In the genomic region with DNA sequence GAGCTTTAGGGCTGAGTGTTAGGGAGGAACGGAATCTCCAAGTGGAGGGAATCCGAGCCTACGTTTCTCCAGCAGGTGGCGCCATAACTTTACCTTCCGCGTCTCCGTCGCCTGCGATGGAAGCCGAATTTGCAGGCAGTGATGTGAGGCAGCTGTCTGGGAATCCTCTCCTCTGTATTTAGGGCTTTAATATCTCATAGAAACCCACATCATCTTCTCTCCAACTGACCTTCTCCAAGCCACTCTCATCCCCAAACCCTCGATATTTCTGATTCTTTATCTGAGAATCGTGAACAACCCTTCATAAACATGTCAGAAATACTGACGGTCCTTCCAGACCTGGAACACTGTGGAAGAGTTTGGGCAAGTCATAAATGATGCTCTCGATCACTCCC, we compare ENCODE assay signal across 9 cellular contexts. TPM values are rescaled to one million over a fixed set of nuclear protein-coding genes. Genes with fewer than 3 reads are reported as not detected.
DNase-seq lines count a peak whose midpoint lies in the region; ATAC-seq, FAIRE-seq and TF ChIP-seq lines count a peak whose summit lies in the region.
"Had no signal": no experiment of that assay in that cellular context is flagged by ENCODE, and none has a peak within 500 bp of the region (broad histone marks: within the 10 kb centered on the region; RNA-seq: fewer than 3 reads in every experiment).

No MANE protein-coding gene starts in this region.

- no peaks in the 10 kb centered on the region for H4K20me1 ChIP-seq in SK-N-SH (ENCODE audit: insufficient read depth)

- no peak overlapping the region for H3K4me3 Mint-ChIP-seq in activated naive CD4-positive, alpha-beta T cell treated with anti-CD3 and anti-CD28 coated beads for 36 hours

- intact Hi-C loops in activated naive CD4-positive, alpha-beta T cell treated with anti-CD3 and anti-CD28 coated beads for 36 hours (cut with micrococcal nuclease), result loop anchor here (1.0 to 5.0 kb wide), 6 partner anchors 33 to 956 kb away; no protein-coding TSS in a partner anchor
- intact Hi-C loops in posterior cingulate gyrus (cut with DNase I), result loop anchor here (1.0 to 5.0 kb wide), 2 partner anchors 513 to 596 kb away; no protein-coding TSS in a partner anchor

- TF ChIP-seq EP300 in SK-N-SH (IDR thresholded peaks at IDR 0.05; ENCODE audit: borderline replicate concordance in 1 of 2, low read depth in 1 of 2, low read length in 1 of 2), result no peak

- H3K27ac Mint-ChIP-seq in activated naive CD4-positive, alpha-beta T cell treated with anti-CD3 and anti-CD28 coated beads for 36 hours, result no peak overlapping the region

- peak; percentile 100 for TF ChIP-seq RAD21 in SK-N-SH (IDR thresholded peaks at IDR 0.05; ENCODE audit: low read length)

- DNase-seq in GF-D8 (lab: John Stamatoyannopoulos, UW) (peak; percentile 7), NCI-H1048 (lab: John Stamatoyannopoulos, UW) (peak; percentile 58), SK-N-SH (peak; percentile 87), glomerular visceral epithelial cell (ENCODE audit: extremely low spot score) (peak; percentile 62), posterior cingulate gyrus (peak; percentile 53 to 97 (median 83)), urothelium cell line (ENCODE audit: low spot score) (peak; percentile 87)
- DNase-seq in activated naive CD4-positive, alpha-beta T cell treated with anti-CD3 and anti-CD28 coated beads for 36 hours, result peak; percentile 80

- no peak overlapping the region for H3K9ac ChIP-seq in SK-N-SH

- TF ChIP-seq CTCF in SK-N-SH (IDR thresholded peaks at IDR 0.05), result peak; percentile 93

- H3K79me2 ChIP-seq in SK-N-SH (ENCODE audit: insufficient read depth), result no peaks in the 10 kb centered on the region

- no peak overlapping the region for H3K4me2 ChIP-seq in SK-N-SH

- no peaks in the 10 kb centered on the region for H3K9me3 ChIP-seq in SK-N-SH

- CTCF ChIA-PET in SK-N-SH (lab: Yijun Ruan, JAX), result interaction anchor here (0.5 to 12.3 kb wide), 127 partner anchors 8 to 937 kb away, joined by 3 to 318 read pairs (median 4); a partner anchor contains a TSS
- CTCF ChIA-PET in activated naive CD4-positive, alpha-beta T cell treated with anti-CD3 and anti-CD28 coated beads for 36 hours (lab: Charles Lee), result interaction anchor here (0.6 to 3.9 kb wide), 26 partner anchors 8 to 708 kb away, joined by 3 to 46 read pairs (median 3); a partner anchor contains a TSS

- no peaks in the 10 kb centered on the region for H3K27me3 ChIP-seq in SK-N-SH (ENCODE audit: insufficient read depth)

- no peaks in the 10 kb centered on the region for H3K36me3 Mint-ChIP-seq in activated naive CD4-positive, alpha-beta T cell treated with anti-CD3 and anti-CD28 coated beads for 36 hours (ENCODE audit: low read depth)

- H2AFZ ChIP-seq in SK-N-SH (ENCODE audit: low read depth), result no peak overlapping the region; the same call in 1 of the 2 replicates

- no peaks in the 10 kb centered on the region for H3K4me1 Mint-ChIP-seq in activated naive CD4-positive, alpha-beta T cell treated with anti-CD3 and anti-CD28 coated beads for 36 hours (ENCODE audit: low read depth)

- no peaks in the 10 kb centered on the region; a peak in 1 of 4 replicates for H3K4me1 ChIP-seq in SK-N-SH (ENCODE audit: control insufficient read depth in 1 of 2, insufficient read depth in 2 of 2, low read depth in 1 of 2, low read length in 1 of 2)

- no peaks in the 10 kb centered on the region for H3K36me3 ChIP-seq in SK-N-SH (replicated peaks in 1 of 2; ENCODE audit: control insufficient read depth in 1 of 2, insufficient read depth in 2 of 2, low read length in 1 of 2)

- WGBS in SK-N-SH (ENCODE audit: low lambda C conversion rate), result 11% methylated on average over 14 of the region's 14 CpGs

- ATAC-seq in GM18873 (IDR thresholded peaks at IDR 0.05; ENCODE audit: low FRiP score, unreplicated experiment), result no peak

- H3K9me3 Mint-ChIP-seq in activated naive CD4-positive, alpha-beta T cell treated with anti-CD3 and anti-CD28 coated beads for 36 hours, result no peaks in the 10 kb centered on the region

- FAIRE-seq in urothelium cell line (lab: Jason Lieb, UNC), result peak; percentile 71

- no peaks in the 10 kb centered on the region for H3F3A ChIP-seq in SK-N-SH (replicated peaks; ENCODE audit: insufficient read depth)

- no peak overlapping the region for H3K27ac ChIP-seq in SK-N-SH (ENCODE audit: low read depth in 2 of 2, low read length in 1 of 2)

- H3K4me3 ChIP-seq in SK-N-SH (ENCODE audit: low read depth in 2 of 2, low read length in 1 of 2), result peak overlapping the region in 1 of 2 experiments; percentile 10; a peak in 1 of 4 replicates

- POLR2A ChIA-PET in SK-N-SH (lab: Yijun Ruan, JAX), result interaction anchor here (1.0 kb wide), 1 partner anchor 188 kb away, joined by 3 read pairs; no protein-coding TSS in a partner anchor

- H3K9me2 ChIP-seq in SK-N-SH, result no peaks in the 10 kb centered on the region

- H3K27me3 Mint-ChIP-seq in activated naive CD4-positive, alpha-beta T cell treated with anti-CD3 and anti-CD28 coated beads for 36 hours (ENCODE audit: low read depth), result peaks cover 14% of the 10 kb centered on the region

TF ChIP-seq in SK-N-SH, 30 proteins besides CTCF, POLR2A, EP300 and RAD21:
- TF ChIP-seq GABPA (IDR thresholded peaks at IDR 0.05; ENCODE audit: low read depth) (no peak), SMC3 (IDR thresholded peaks at IDR 0.05; ENCODE audit: low read depth, low read length) (peak; percentile 100), CHD2 (IDR thresholded peaks at IDR 0.05; ENCODE audit: low read length, partially characterized antibody) (peak; percentile 68), TAF1 (IDR thresholded peaks at IDR 0.05; ENCODE audit: borderline replicate concordance, low read depth, low read length) (no peak), FOSL2 (IDR thresholded peaks at IDR 0.05; ENCODE audit: borderline replicate concordance, low read depth) (no peak), TEAD4 (IDR thresholded peaks at IDR 0.05; ENCODE audit: borderline replicate concordance, insufficient read depth) (no peak), NRF1 (IDR thresholded peaks at IDR 0.05; ENCODE audit: low read depth, low read length) (peak; percentile 32; the same call in 1 of the 2 replicates), ELF1 (IDR thresholded peaks at IDR 0.05) (no peak), FOXM1 (IDR thresholded peaks at IDR 0.05; ENCODE audit: low read depth) (no peak)
- TF ChIP-seq, protein P1, sequence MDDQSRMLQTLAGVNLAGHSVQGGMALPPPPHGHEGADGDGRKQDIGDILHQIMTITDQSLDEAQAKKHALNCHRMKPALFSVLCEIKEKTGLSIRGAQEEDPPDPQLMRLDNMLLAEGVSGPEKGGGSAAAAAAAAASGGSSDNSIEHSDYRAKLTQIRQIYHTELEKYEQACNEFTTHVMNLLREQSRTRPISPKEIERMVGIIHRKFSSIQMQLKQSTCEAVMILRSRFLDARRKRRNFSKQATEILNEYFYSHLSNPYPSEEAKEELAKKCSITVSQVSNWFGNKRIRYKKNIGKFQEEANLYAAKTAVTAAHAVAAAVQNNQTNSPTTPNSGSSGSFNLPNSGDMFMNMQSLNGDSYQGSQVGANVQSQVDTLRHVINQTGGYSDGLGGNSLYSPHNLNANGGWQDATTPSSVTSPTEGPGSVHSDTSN (IDR thresholded peaks at IDR 0.05), result no peak

RNA-seq across cellular contexts. Expression of a gene that starts 27.5 kb away (rescaled TPM):
- 0.45 and 0.76 TPM in 2 replicates for polyA plus RNA-seq in SK-N-SH (2012; rRNA removed)
- polyA plus RNA-seq in SK-N-SH (2012; cell fraction: cytosol; rRNA removed), result 0.44 and 0.45 TPM in 2 replicates
- 0.24 and 0.27 TPM in 2 replicates for polyA plus RNA-seq in SK-N-SH (2012; cell fraction: nucleus; rRNA removed)
- total RNA-seq in activated naive CD4-positive, alpha-beta T cell treated with anti-CD3 and anti-CD28 coated beads for 36 hours, result not detected

RNA-seq across cellular contexts. Expression of a gene that starts 40.2 kb away (rescaled TPM):
- polyA plus RNA-seq in SK-N-SH (2012; rRNA removed), result 0.58 and 0.67 TPM in 2 replicates
- 0.98 and 2.1 TPM in 2 replicates for polyA plus RNA-seq in SK-N-SH (2012; cell fraction: cytosol; rRNA removed)
- 0.77 and 1.7 TPM in 2 replicates for polyA plus RNA-seq in SK-N-SH (2012; cell fraction: nucleus; rRNA removed)
- total RNA-seq in activated naive CD4-positive, alpha-beta T cell treated with anti-CD3 and anti-CD28 coated beads for 36 hours, result not detected
- polyA plus RNA-seq: esophagus had no signal

Comparison
In these comparisons a context has a peak if more than half of its experiments do, and no peak if none do; other contexts are left out.
1. DNase-seq: peak in every context shown above with its lines; median percentile 87 in SK-N-SH; 87 in urothelium cell line; 83 in posterior cingulate gyrus; 80 in activated naive CD4-positive, alpha-beta T cell treated with anti-CD3 and anti-CD28 coated beads for 36 hours; 62 in glomerular visceral epithelial cell; 58 in NCI-H1048; 7 in GF-D8.